Comparison of ENCODE assay signal across 30 cellular contexts in the genomic region with DNA sequence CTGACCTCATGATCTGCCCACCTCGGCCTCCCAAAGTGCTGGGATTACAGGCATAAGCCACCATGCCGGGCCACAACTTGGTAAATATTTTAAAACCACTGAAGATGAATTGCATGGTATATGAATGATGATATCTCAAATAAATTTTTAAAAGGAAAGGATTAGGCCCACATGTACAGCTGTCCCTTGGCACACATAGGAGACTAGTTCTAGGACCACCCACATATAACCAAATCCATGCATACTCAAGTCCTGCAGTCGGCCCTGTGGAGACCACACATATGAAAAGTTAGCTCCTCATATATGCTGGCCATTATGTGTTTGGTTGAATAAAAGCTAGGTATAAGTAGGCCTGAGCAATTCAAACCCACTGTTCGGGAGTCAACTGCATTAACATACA.
"Had no signal": no experiment of that assay in that cellular context is flagged by ENCODE, and none has a peak within 500 bp of the region (broad histone marks: within the 10 kb centered on the region; RNA-seq: fewer than 3 reads in every experiment).

No MANE protein-coding gene starts in this region.

- H3K4me3 ChIP-seq: neural progenitor cell, ovary, psoas muscle, skin epidermis, smooth muscle cell, spleen, thoracic aorta, thyroid gland, tibial nerve, upper lobe of left lung, uterus had no signal

- H3K27ac Mint-ChIP-seq: neural progenitor cell; progenitor cell of endocrine pancreas; stimulated activated memory B cell treated with anti-CD40 and anti-IgM and Interleukin-4, amounts not matched to agents 10 μg/mL and 1 μg/mL and 100 μg/mL, for 72 hours; stimulated activated naive CD8-positive, alpha-beta T cell treated with anti-CD3 and anti-CD28 coated beads, Interleukin-15, amount 100 ng/mL, for 72 hours had no signal

- H3K9me3 ChIP-seq: ovary, psoas muscle, spleen, thoracic aorta, thyroid gland, tibial nerve, upper lobe of left lung, uterus had no signal

- H2AFZ ChIP-seq: neural progenitor cell, parathyroid adenoma had no signal

- H3K27me3 Mint-ChIP-seq: naive B cell; progenitor cell of endocrine pancreas; stimulated activated memory B cell treated with anti-CD40 and anti-IgM and Interleukin-4, amounts not matched to agents 10 μg/mL and 1 μg/mL and 100 μg/mL, for 72 hours; stimulated activated naive CD8-positive, alpha-beta T cell treated with anti-CD3 and anti-CD28 coated beads, Interleukin-15, amount 100 ng/mL, for 72 hours had no signal

- H3K36me3 Mint-ChIP-seq: natural killer cell had no signal

- H3K4me1 Mint-ChIP-seq: natural killer cell; nephron; neural progenitor cell; stimulated activated naive CD8-positive, alpha-beta T cell treated with anti-CD3 and anti-CD28 coated beads, Interleukin-15, amount 100 ng/mL, for 72 hours had no signal

- DNase-seq: naive B cell; natural killer cell; occipital lobe; ovary; posterior cingulate gyrus; psoas muscle; right cardiac atrium; spleen; stimulated activated CD4-positive, alpha-beta T cell treated with anti-CD3 and anti-CD28 coated beads, Interleukin-12 subunit alpha, Interleukin-12 subunit beta, amount 100 ng/mL, for 4 hours; stimulated activated CD4-positive, alpha-beta T cell treated with anti-CD3 and anti-CD28 coated beads, Interleukin-1b, Interleukin-23, amount 100 ng/mL, for 48 hours; stimulated activated CD4-positive, alpha-beta T cell treated with anti-CD3 and anti-CD28 coated beads, Interleukin-4, amount 100 ng/mL, for 1 hour; stimulated activated CD4-positive, alpha-beta T cell treated with anti-CD3 and anti-CD28 coated beads, Interleukin-4, amount 100 ng/mL, for 4 hours; stimulated activated CD8-positive, alpha-beta memory T cell treated with anti-CD3 and anti-CD28 coated beads, Interleukin-4, amount 100 ng/mL, for 48 hours; stimulated activated naive CD4-positive, alpha-beta T cell; stimulated activated naive CD8-positive, alpha-beta T cell treated with anti-CD3 and anti-CD28 coated beads, Interleukin-15, amount 100 ng/mL, for 72 hours; stimulated activated naive CD8-positive, alpha-beta T cell treated with anti-CD3 and anti-CD28 coated beads, Interleukin-15, Interleukin-2, amounts not matched to agents 100 U/mL and 50 U/mL, for 24 hours; substantia nigra; thyroid gland; upper lobe of left lung; uterus had no signal

- ATAC-seq: natural killer cell; right cardiac atrium; sciatic nerve; stimulated activated memory B cell treated with anti-CD40 and anti-IgM and Interleukin-4, amounts not matched to agents 10 μg/mL and 1 μg/mL and 100 μg/mL, for 72 hours; stimulated activated naive CD8-positive, alpha-beta T cell treated with anti-CD3 and anti-CD28 coated beads, Interleukin-15, amount 100 ng/mL, for 72 hours; stimulated activated naive CD8-positive, alpha-beta T cell treated with anti-CD3 and anti-CD28 coated beads, Interleukin-15, Interleukin-2, amounts not matched to agents 100 U/mL and 50 U/mL, for 24 hours had no signal

- H3K4me1 ChIP-seq: neural progenitor cell, parathyroid adenoma, psoas muscle, thyroid gland, uterus had no signal

- H3K4me3 Mint-ChIP-seq: naive B cell; natural killer cell; nephron; neural progenitor cell; stimulated activated memory B cell treated with anti-CD40 and anti-IgM and Interleukin-4, amounts not matched to agents 10 μg/mL and 1 μg/mL and 100 μg/mL, for 72 hours; stimulated activated naive CD8-positive, alpha-beta T cell treated with anti-CD3 and anti-CD28 coated beads, Interleukin-15, amount 100 ng/mL, for 72 hours had no signal

- H3K27me3 ChIP-seq: neural progenitor cell, ovary, spleen, thyroid gland, tibial nerve, upper lobe of left lung, uterus had no signal

- H3K27ac ChIP-seq: neural progenitor cell, ovary, parathyroid adenoma, psoas muscle, skin epidermis, spleen, thoracic aorta, thyroid gland, tibial nerve, upper lobe of left lung, uterus had no signal

- H3K9me3 Mint-ChIP-seq: naive B cell; natural killer cell; nephron; neural progenitor cell; stimulated activated memory B cell treated with anti-CD40 and anti-IgM and Interleukin-4, amounts not matched to agents 10 μg/mL and 1 μg/mL and 100 μg/mL, for 72 hours; stimulated activated naive CD8-positive, alpha-beta T cell treated with anti-CD3 and anti-CD28 coated beads, Interleukin-15, amount 100 ng/mL, for 72 hours had no signal

- H3K4me2 ChIP-seq: neural progenitor cell, smooth muscle cell had no signal

- H3K36me3 ChIP-seq: ovary, uterus had no signal
